Comparison of ENCODE assay signal across 8 cellular contexts in genomic region chr5:142015781-142016533, GRCh38. TPM values are rescaled to one million over a fixed set of nuclear protein-coding genes. Genes with fewer than 3 reads are reported as not detected.
DNase-seq lines count a peak whose midpoint lies in the region; ATAC-seq and TF ChIP-seq lines count a peak whose summit lies in the region.

No MANE protein-coding gene starts in this region.

- peak overlapping the region; percentile 87 for H3K27ac Mint-ChIP-seq in activated CD8-positive, alpha-beta memory T cell treated with anti-CD3 and anti-CD28 coated beads, Interleukin-2, amount 10 ng/mL, durations not matched to agents 7 days and 5 days
- no peak overlapping the region for H3K27ac Mint-ChIP-seq in glutamatergic neuron (ENCODE audit: unreplicated experiment)

- DNase-seq in activated gamma-delta T cell treated with Interleukin-2 at 50 U/mL for 16 hours (peak; percentile 23), activated gamma-delta T cell (lab: John Stamatoyannopoulos, UW) (no peak), LHCN-M2 (ENCODE audit: low read depth) (peak; percentile 18), foreskin fibroblast (peak; percentile 26 to 57), hippocampal formation (lab: John Stamatoyannopoulos, UW) (no peak), glutamatergic neuron (no peak)
- peak; percentile 73 for DNase-seq in activated CD8-positive, alpha-beta memory T cell treated with anti-CD3 and anti-CD28 coated beads, Interleukin-2, amount 10 ng/mL, durations not matched to agents 7 days and 5 days
- peak in 2 of 3 experiments; percentile 23 to 26 for DNase-seq in stimulated activated CD4-positive, alpha-beta T cell treated with anti-CD3 and anti-CD28 coated beads, TNF-alpha, amount 100 ng/mL, for 4 hours (ENCODE audit: low read depth in 3 of 3)

- no peak for TF ChIP-seq CTCF in foreskin fibroblast (IDR thresholded peaks at IDR 0.05; ENCODE audit: low read depth, low read length)
- TF ChIP-seq CTCF in glutamatergic neuron (IDR thresholded peaks at IDR 0.05; ENCODE audit: partially characterized antibody, unreplicated experiment): no peak

- peaks cover 64% of the 10 kb centered on the region for H3K4me1 Mint-ChIP-seq in activated CD8-positive, alpha-beta memory T cell treated with anti-CD3 and anti-CD28 coated beads, Interleukin-2, amount 10 ng/mL, durations not matched to agents 7 days and 5 days
- H3K4me1 Mint-ChIP-seq in glutamatergic neuron (ENCODE audit: low read depth, unreplicated experiment): no peaks in the 10 kb centered on the region

- peak overlapping the region; percentile 46 for H3K4me3 Mint-ChIP-seq in activated CD8-positive, alpha-beta memory T cell treated with anti-CD3 and anti-CD28 coated beads, Interleukin-2, amount 10 ng/mL, durations not matched to agents 7 days and 5 days
- no peak overlapping the region for H3K4me3 Mint-ChIP-seq in glutamatergic neuron (ENCODE audit: unreplicated experiment)

- H3K27me3 Mint-ChIP-seq in activated CD8-positive, alpha-beta memory T cell treated with anti-CD3 and anti-CD28 coated beads, Interleukin-2, amount 10 ng/mL, durations not matched to agents 7 days and 5 days: peaks cover 14% of the 10 kb centered on the region
- peaks cover 6% of the 10 kb centered on the region for H3K27me3 Mint-ChIP-seq in glutamatergic neuron (ENCODE audit: unreplicated experiment)

- H3K4me3 ChIP-seq in foreskin fibroblast (ENCODE audit: low read depth in 1 of 2, low read length in 2 of 2): no peak overlapping the region

- CTCF ChIA-PET in activated CD8-positive, alpha-beta memory T cell treated with anti-CD3 and anti-CD28 coated beads, Interleukin-2, amount 10 ng/mL, durations not matched to agents 7 days and 5 days (lab: Charles Lee): interaction anchor here (0.8 to 7.7 kb wide), 21 partner anchors 9 to 379 kb away, joined by 3 to 72 read pairs (median 6); partner anchors contain the start of genes NDFIP1, RELL2 and RNF14

- ATAC-seq in activated CD8-positive, alpha-beta memory T cell treated with anti-CD3 and anti-CD28 coated beads, Interleukin-2, amount 10 ng/mL, durations not matched to agents 7 days and 5 days: peak; percentile 58

- peaks cover 8% of the 10 kb centered on the region for H3K36me3 Mint-ChIP-seq in activated CD8-positive, alpha-beta memory T cell treated with anti-CD3 and anti-CD28 coated beads, Interleukin-2, amount 10 ng/mL, durations not matched to agents 7 days and 5 days
- H3K36me3 Mint-ChIP-seq in glutamatergic neuron (ENCODE audit: unreplicated experiment): peaks cover 7% of the 10 kb centered on the region

- H3K9me3 Mint-ChIP-seq in activated CD8-positive, alpha-beta memory T cell treated with anti-CD3 and anti-CD28 coated beads, Interleukin-2, amount 10 ng/mL, durations not matched to agents 7 days and 5 days (ENCODE audit: low read depth): peaks cover 7% of the 10 kb centered on the region
- H3K9me3 Mint-ChIP-seq in glutamatergic neuron (ENCODE audit: unreplicated experiment): peaks cover 3% of the 10 kb centered on the region

RNA-seq across cellular contexts. Expression of gene GNPDA1, which starts 3.1 kb away (rescaled TPM):
- total RNA-seq in LHCN-M2 (2014; rRNA removed) (53.5 and 113 TPM in 2 replicates), glutamatergic neuron (ENCODE audit: unreplicated experiment) (20.2 TPM)
- polyA plus RNA-seq in LHCN-M2 (2012): 57.3 TPM
- 10 to 100 TPM in 1 of 2 experiments, 1 to 10 TPM in 1; 7.7 to 10.0 TPM for total RNA-seq in activated CD8-positive, alpha-beta memory T cell treated with anti-CD3 and anti-CD28 coated beads, Interleukin-2, amount 10 ng/mL, durations not matched to agents 7 days and 5 days

RNA-seq across cellular contexts. Expression of gene RNF14, which starts 47.1 kb away (rescaled TPM):
- 85.4 and 99.4 TPM in 2 replicates for total RNA-seq in LHCN-M2 (2014; rRNA removed)
- polyA plus RNA-seq in LHCN-M2 (2012): 54.4 TPM
- 10 to 100 TPM; 23.8 to 28.2 TPM for total RNA-seq in activated CD8-positive, alpha-beta memory T cell treated with anti-CD3 and anti-CD28 coated beads, Interleukin-2, amount 10 ng/mL, durations not matched to agents 7 days and 5 days
- 60.8 TPM for total RNA-seq in glutamatergic neuron (ENCODE audit: unreplicated experiment)

RNA-seq across cellular contexts. Expression of gene PCDH12, which starts 58.0 kb away (rescaled TPM):
- total RNA-seq in LHCN-M2 (2014; rRNA removed): under 0.01 TPM in 1 of 2 replicates, not detected in the other
- 0.02 TPM for polyA plus RNA-seq in LHCN-M2 (2012)
- under 1 TPM; 0.12 to 0.19 TPM for total RNA-seq in activated CD8-positive, alpha-beta memory T cell treated with anti-CD3 and anti-CD28 coated beads, Interleukin-2, amount 10 ng/mL, durations not matched to agents 7 days and 5 days
- 1.7 TPM for total RNA-seq in glutamatergic neuron (ENCODE audit: unreplicated experiment)

Comparison
In these comparisons a context has a peak if more than half of its experiments do, and no peak if none do; other contexts are left out.
1. DNase-seq: peak in activated gamma-delta T cell treated with Interleukin-2 at 50 U/mL for 16 hours (single experiment), LHCN-M2 (single experiment), activated CD8-positive, alpha-beta memory T cell treated with anti-CD3 and anti-CD28 coated beads, Interleukin-2, amount 10 ng/mL, durations not matched to agents 7 days and 5 days (single experiment), foreskin fibroblast (2 of 2) and stimulated activated CD4-positive, alpha-beta T cell treated with anti-CD3 and anti-CD28 coated beads, TNF-alpha, amount 100 ng/mL, for 4 hours (2 of 3); none in activated gamma-delta T cell (single experiment), hippocampal formation (0 of 2) and glutamatergic neuron (single experiment).